ENCODE assay signal across 21 cellular contexts in genomic region chr21:17783003-17783402, GRCh38. TPM values are rescaled to one million over a fixed set of nuclear protein-coding genes. Genes with fewer than 3 reads are reported as not detected.
DNase-seq lines count a peak whose midpoint lies in the region; ATAC-seq and TF ChIP-seq lines count a peak whose summit lies in the region.
"Had no signal": no experiment of that assay in that cellular context is flagged by ENCODE, and none has a peak within 500 bp of the region (broad histone marks: within the 10 kb centered on the region; RNA-seq: fewer than 3 reads in every experiment).

No MANE protein-coding gene starts in this region.

- H3K27ac Mint-ChIP-seq in T-helper 1 cell treated with Interleukin-12 subunit alpha and Interleukin-12 subunit beta and Interleukin-4 antibody, amounts not matched to agents 30 μg/mL and 1 μg/mL, for 36 hours: peak overlapping the region; percentile 95
- peak overlapping the region; percentile 84 for H3K27ac Mint-ChIP-seq in activated CD4-positive, alpha-beta memory T cell treated with anti-CD3 and anti-CD28 coated beads for 36 hours
- peak overlapping the region; percentile 83 to 96 (median 93) for H3K27ac Mint-ChIP-seq in naive thymus-derived CD4-positive, alpha-beta T cell
- H3K27ac Mint-ChIP-seq: endodermal cell had no signal

- CTCF ChIA-PET in activated CD4-positive, alpha-beta memory T cell treated with anti-CD3 and anti-CD28 coated beads for 36 hours (lab: Charles Lee): interaction anchor here (1.1 kb wide), 1 partner anchor 10 kb away, joined by 3 read pairs; no protein-coding TSS in a partner anchor
- CTCF ChIA-PET in naive thymus-derived CD4-positive, alpha-beta T cell (lab: Charles Lee): interaction anchor here (1.1 to 1.9 kb wide), 3 partner anchors 11 to 35 kb away, joined by 3 to 8 read pairs (median 5); no protein-coding TSS in a partner anchor

- peaks cover 0 to 6% (median 0%) of the 10 kb centered on the region in 3 experiments for H3K36me3 ChIP-seq in naive thymus-derived CD4-positive, alpha-beta T cell (ENCODE audit: control insufficient read depth in 2 of 3, insufficient read depth in 3 of 3, low read length in 3 of 3)
- peaks cover 6 to 40% of the 10 kb centered on the region in 2 experiments for H3K36me3 ChIP-seq in mesenchymal stem cell (ENCODE audit: control insufficient read depth in 1 of 2, insufficient read depth in 2 of 2, low read depth in 1 of 2, low read length in 2 of 2)

- no peak overlapping the region for H3K23ac ChIP-seq in mesenchymal stem cell (ENCODE audit: low read length in 2 of 2)

- peaks cover 72 to 80% of the 10 kb centered on the region in 2 donors for H3K4me1 ChIP-seq in naive thymus-derived CD4-positive, alpha-beta T cell (ENCODE audit: control insufficient read depth in 2 of 2, insufficient read depth in 2 of 2, low read length in 2 of 2)
- H3K4me1 ChIP-seq in mesenchymal stem cell (ENCODE audit: control insufficient read depth, insufficient read depth, low read depth, low read length): no peaks in the 10 kb centered on the region
- H3K4me1 ChIP-seq: adrenal gland, BE2C had no signal

- peaks cover 69% of the 10 kb centered on the region for H3K36me3 Mint-ChIP-seq in T-helper 1 cell treated with Interleukin-12 subunit alpha and Interleukin-12 subunit beta and Interleukin-4 antibody, amounts not matched to agents 30 μg/mL and 1 μg/mL, for 36 hours (ENCODE audit: low read depth)
- peaks cover 29% of the 10 kb centered on the region for H3K36me3 Mint-ChIP-seq in activated CD4-positive, alpha-beta memory T cell treated with anti-CD3 and anti-CD28 coated beads for 36 hours
- H3K36me3 Mint-ChIP-seq in naive thymus-derived CD4-positive, alpha-beta T cell: peaks cover 0 to 61% (median 20%) of the 10 kb centered on the region in 5 donors

- no peak overlapping the region for H2AFZ ChIP-seq in mesenchymal stem cell (ENCODE audit: low read depth, low read length)
- H2AFZ ChIP-seq: hepatocyte, PC-9 had no signal

- no peaks in the 10 kb centered on the region for H3K79me1 ChIP-seq in mesenchymal stem cell (replicated peaks; ENCODE audit: low read length, poor library complexity, severe bottlenecking)

- H3K14ac ChIP-seq in mesenchymal stem cell (ENCODE audit: low read length in 2 of 2): no peak overlapping the region

- no peak overlapping the region for H3K9ac ChIP-seq in mesenchymal stem cell (ENCODE audit: low read length)

- no peak overlapping the region for H4K91ac ChIP-seq in mesenchymal stem cell (ENCODE audit: low read length)

- H3K27me3 Mint-ChIP-seq in T-helper 1 cell treated with Interleukin-12 subunit alpha and Interleukin-12 subunit beta and Interleukin-4 antibody, amounts not matched to agents 30 μg/mL and 1 μg/mL, for 36 hours (ENCODE audit: low read depth): no peaks in the 10 kb centered on the region
- H3K27me3 Mint-ChIP-seq in activated CD4-positive, alpha-beta memory T cell treated with anti-CD3 and anti-CD28 coated beads for 36 hours: no peaks in the 10 kb centered on the region
- no peaks in the 10 kb centered on the region for H3K27me3 Mint-ChIP-seq in naive thymus-derived CD4-positive, alpha-beta T cell

- WGBS in mesenchymal stem cell: 98% methylated on average over 3 of the region's 3 CpGs

- H2BK15ac ChIP-seq in mesenchymal stem cell (ENCODE audit: low read depth, poor library complexity, severe bottlenecking): no peak overlapping the region

- H3K9me3 ChIP-seq in naive thymus-derived CD4-positive, alpha-beta T cell (ENCODE audit: control insufficient read depth in 2 of 3, low read length in 3 of 3): peaks cover 0 to 3% (median 0%) of the 10 kb centered on the region in 3 experiments
- no peaks in the 10 kb centered on the region for H3K9me3 ChIP-seq in mesenchymal stem cell (ENCODE audit: control insufficient read depth, low read length)
- H3K9me3 ChIP-seq: adrenal gland, BE2C had no signal

- no peaks in the 10 kb centered on the region for H3K27me3 ChIP-seq in naive thymus-derived CD4-positive, alpha-beta T cell (ENCODE audit: control insufficient read depth in 2 of 2, insufficient read depth in 2 of 2, low read length in 2 of 2)
- H3K27me3 ChIP-seq in mesenchymal stem cell (ENCODE audit: control insufficient read depth in 1 of 2, insufficient read depth in 1 of 2, low read length in 2 of 2): no peaks in the 10 kb centered on the region
- H3K27me3 ChIP-seq: adrenal gland, BE2C, hepatocyte had no signal

- H3K4me2 ChIP-seq in mesenchymal stem cell (ENCODE audit: low read length, poor library complexity, severe bottlenecking): no peak overlapping the region
- H3K4me2 ChIP-seq: hepatocyte, PC-9 had no signal

- H4K8ac ChIP-seq in mesenchymal stem cell (ENCODE audit: low read length): no peak overlapping the region

- H3K18ac ChIP-seq in mesenchymal stem cell (ENCODE audit: low read depth in 1 of 2, low read length in 2 of 2): no peak overlapping the region

- ATAC-seq in naive thymus-derived CD4-positive, alpha-beta T cell: no peak
- no peak for ATAC-seq in GM19035 (IDR thresholded peaks at IDR 0.05; ENCODE audit: unreplicated experiment)

- no peak overlapping the region for H2BK12ac ChIP-seq in mesenchymal stem cell (ENCODE audit: low read length in 2 of 2)

- no peak overlapping the region for H2BK5ac ChIP-seq in mesenchymal stem cell (ENCODE audit: low read depth, low read length, poor library complexity, severe bottlenecking)

- peak overlapping the region; percentile 26 for H3K4me3 Mint-ChIP-seq in T-helper 1 cell treated with Interleukin-12 subunit alpha and Interleukin-12 subunit beta and Interleukin-4 antibody, amounts not matched to agents 30 μg/mL and 1 μg/mL, for 36 hours
- no peak overlapping the region for H3K4me3 Mint-ChIP-seq in activated CD4-positive, alpha-beta memory T cell treated with anti-CD3 and anti-CD28 coated beads for 36 hours
- peak overlapping the region in 8 of 10 donors; percentile 72 to 88 (median 86) for H3K4me3 Mint-ChIP-seq in naive thymus-derived CD4-positive, alpha-beta T cell
- H3K4me3 Mint-ChIP-seq: endodermal cell had no signal

- peaks cover 86% of the 10 kb centered on the region for H3K4me1 Mint-ChIP-seq in T-helper 1 cell treated with Interleukin-12 subunit alpha and Interleukin-12 subunit beta and Interleukin-4 antibody, amounts not matched to agents 30 μg/mL and 1 μg/mL, for 36 hours (ENCODE audit: low read depth)
- H3K4me1 Mint-ChIP-seq in activated CD4-positive, alpha-beta memory T cell treated with anti-CD3 and anti-CD28 coated beads for 36 hours (ENCODE audit: low read depth): peaks cover 87% of the 10 kb centered on the region
- H3K4me1 Mint-ChIP-seq in naive thymus-derived CD4-positive, alpha-beta T cell: peaks cover 64 to 90% (median 85%) of the 10 kb centered on the region in 7 donors

- intact Hi-C loops in activated CD4-positive, alpha-beta memory T cell treated with anti-CD3 and anti-CD28 coated beads for 36 hours (cut with micrococcal nuclease): loop anchor here (5.0 kb wide), 2 partner anchors 96 to 119 kb away; no protein-coding TSS in a partner anchor
- intact Hi-C loops in naive thymus-derived CD4-positive, alpha-beta T cell (cut with micrococcal nuclease): loop anchor here (1.0 to 5.0 kb wide), 8 partner anchors 36 to 271 kb away; partner anchors contain the start of genes BTG3 (in 1 of the 2) and CXADR (in 1 of the 2)

- POLR2A ChIA-PET in activated CD4-positive, alpha-beta memory T cell treated with anti-CD3 and anti-CD28 coated beads for 36 hours (lab: Charles Lee): interaction anchor here (2.0 kb wide), 1 partner anchor 35 kb away, joined by 18 read pairs; no protein-coding TSS in a partner anchor
- POLR2A ChIA-PET in naive thymus-derived CD4-positive, alpha-beta T cell (lab: Charles Lee): interaction anchor here (1.9 to 5.8 kb wide), 3 partner anchors 10 to 34 kb away, joined by 15 to 148 read pairs (median 71); partner anchors contain the start of gene C21orf91

- H3K4ac ChIP-seq in mesenchymal stem cell (ENCODE audit: low read depth in 1 of 2, low read length in 2 of 2): no peak overlapping the region

- peak overlapping the region; percentile 74 for H3K27ac ChIP-seq in naive thymus-derived CD4-positive, alpha-beta T cell (ENCODE audit: low read depth, low read length)
- H3K27ac ChIP-seq in mesenchymal stem cell (ENCODE audit: low read length, poor library complexity, severe bottlenecking): no peak overlapping the region
- H3K27ac ChIP-seq: 22Rv1, adrenal gland, hepatocyte, PC-9 had no signal

- no peak overlapping the region for H2AK5ac ChIP-seq in mesenchymal stem cell (ENCODE audit: low read length, severe bottlenecking)

- no peak overlapping the region for H2BK120ac ChIP-seq in mesenchymal stem cell (ENCODE audit: low read depth, low read length)

- peak overlapping the region; percentile 34; the same call in 1 of the 2 replicates for H3K4me3 ChIP-seq in GM12864 (ENCODE audit: low read depth, low read length)
- H3K4me3 ChIP-seq in naive thymus-derived CD4-positive, alpha-beta T cell (ENCODE audit: low read length): no peak overlapping the region
- no peak overlapping the region for H3K4me3 ChIP-seq in mesenchymal stem cell (ENCODE audit: insufficient read depth in 1 of 2, low read depth in 1 of 2, low read length in 2 of 2)
- H3K4me3 ChIP-seq: adrenal gland, hepatocyte, PC-9 had no signal

- no peak for DNase-seq in T-helper 1 cell
- DNase-seq in GM12864 (ENCODE audit: low read depth): no peak
- DNase-seq in activated CD4-positive, alpha-beta memory T cell treated with anti-CD3 and anti-CD28 coated beads for 36 hours: no peak
- DNase-seq in naive thymus-derived CD4-positive, alpha-beta T cell: no peak
- DNase-seq in mesenchymal stem cell: no peak
- DNase-seq in NCI-H146 (lab: John Stamatoyannopoulos, UW): no peak
- DNase-seq: adrenal gland; BE2C; caudate nucleus; DMS79; endodermal cell; kidney; midbrain; NCI-H69; occipital lobe; PC-9; stimulated activated CD4-positive, alpha-beta T cell treated with anti-CD3 and anti-CD28 coated beads, Interleukin-2, amount 100 ng/mL, for 24 hours had no signal

- H3K9me3 Mint-ChIP-seq in T-helper 1 cell treated with Interleukin-12 subunit alpha and Interleukin-12 subunit beta and Interleukin-4 antibody, amounts not matched to agents 30 μg/mL and 1 μg/mL, for 36 hours: peaks cover 9% of the 10 kb centered on the region
- H3K9me3 Mint-ChIP-seq in activated CD4-positive, alpha-beta memory T cell treated with anti-CD3 and anti-CD28 coated beads for 36 hours: no peaks in the 10 kb centered on the region
- peaks cover 0 to 11% (median 3%) of the 10 kb centered on the region in 11 donors for H3K9me3 Mint-ChIP-seq in naive thymus-derived CD4-positive, alpha-beta T cell

- no peak for TF ChIP-seq CTCF in GM12864 (IDR thresholded peaks at IDR 0.05; ENCODE audit: low read depth, low read length, missing control alignments)

RNA-seq across cellular contexts. Expression of gene C21orf91, which starts 36.2 kb away (rescaled TPM):
- total RNA-seq in activated CD4-positive, alpha-beta memory T cell treated with anti-CD3 and anti-CD28 coated beads for 36 hours: 10 to 100 TPM; 23.6 to 24.1 TPM
- total RNA-seq in naive thymus-derived CD4-positive, alpha-beta T cell: 10 to 100 TPM; 26.0 to 59.8 (median 57.7) TPM
- polyA plus RNA-seq in naive thymus-derived CD4-positive, alpha-beta T cell: 10 to 100 TPM; 34.6 to 40.8 TPM
- 20.5 TPM for polyA plus RNA-seq in mesenchymal stem cell (2013, experiment 1 of 2)
- polyA plus RNA-seq in mesenchymal stem cell (2013, experiment 2 of 2): 21.6 TPM
